In genomic region chr5:177516601-177517568, GRCh38 we compare ENCODE assay signal across 8 cellular contexts. TPM values are rescaled to one million over a fixed set of nuclear protein-coding genes. Genes with fewer than 3 reads are reported as not detected.
DNase-seq lines count a peak whose midpoint lies in the region; ATAC-seq, FAIRE-seq and TF ChIP-seq lines count a peak whose summit lies in the region.

Gene DDX41 (minus strand): TSS chr5:177516961. CDS start chr5:177516945, 16 bp downstream.

- H3K4me2 ChIP-seq in astrocyte (ENCODE audit: low read length): peak within 1 kb of the TSS; percentile 98

- H3K27ac ChIP-seq in astrocyte (ENCODE audit: low read depth, low read length): peak within 1 kb of the TSS; percentile 66
- peak within 1 kb of the TSS; percentile 90 for H3K27ac ChIP-seq in right cardiac atrium (ENCODE audit: low read length)
- peak within 1 kb of the TSS; percentile 71 to 80 for H3K27ac ChIP-seq in uterus

- ATAC-seq in GM18502 (IDR thresholded peaks at IDR 0.05; ENCODE audit: poor library complexity, unreplicated experiment) (peak; percentile 81), HG02943 (IDR thresholded peaks at IDR 0.05; ENCODE audit: low read depth, unreplicated experiment) (peak; percentile 79), right cardiac atrium (peak; percentile 93 to 94)

- peak within 1 kb of the TSS; percentile 78 for H2AFZ ChIP-seq in astrocyte (ENCODE audit: low read depth, low read length)

- intact Hi-C loops in right cardiac atrium (cut with DNase I) (no loop called here), uterus (cut with DNase I; ENCODE audit: low total_unique reads) (no loop called here)

- WGBS in right cardiac atrium: under 1% methylated on average over 96 of the region's 96 CpGs

- peak within 1 kb of the TSS; percentile 94 for H3K9ac ChIP-seq in astrocyte (ENCODE audit: low read length)

- H3K36me3 ChIP-seq in astrocyte (ENCODE audit: insufficient read depth, low read length) (peaks cover 32% of the 10 kb centered on the region), uterus (no peaks in the 10 kb centered on the region)

- peak within 1 kb of the TSS; percentile 85 for H3K4me3 ChIP-seq in astrocyte (ENCODE audit: insufficient read depth, low read depth, low read length)
- H3K4me3 ChIP-seq in right cardiac atrium (ENCODE audit: low read length): peak within 1 kb of the TSS; percentile 66
- H3K4me3 ChIP-seq in uterus: peak within 1 kb of the TSS; percentile 79 to 99

- H3K9me3 ChIP-seq in astrocyte (ENCODE audit: insufficient read depth, low read depth, low read length) (no peaks in the 10 kb centered on the region), right cardiac atrium (ENCODE audit: control insufficient read depth, low read length) (no peaks in the 10 kb centered on the region), uterus (no peaks in the 10 kb centered on the region)

- peaks cover 40% of the 10 kb centered on the region for H4K20me1 ChIP-seq in astrocyte (ENCODE audit: insufficient read depth, low read length)

- H3K79me2 ChIP-seq in astrocyte (ENCODE audit: insufficient read depth, low read length): peaks cover 42% of the 10 kb centered on the region

- FAIRE-seq in astrocyte (lab: Jason Lieb, UNC): peak; percentile 96

- peaks cover 11% of the 10 kb centered on the region for H3K4me1 Mint-ChIP-seq in astrocyte (ENCODE audit: low read depth, unreplicated experiment)

- H3K4me1 ChIP-seq in astrocyte (ENCODE audit: insufficient read depth, low read length): peaks cover 16% of the 10 kb centered on the region
- peaks cover 3% of the 10 kb centered on the region for H3K4me1 ChIP-seq in right cardiac atrium (ENCODE audit: control insufficient read depth, insufficient read depth, low read length)
- peaks cover 0 to 3% of the 10 kb centered on the region in 2 donors for H3K4me1 ChIP-seq in uterus

- no peaks in the 10 kb centered on the region for H3K27me3 Mint-ChIP-seq in astrocyte (ENCODE audit: low read depth, unreplicated experiment)

- H3K4me3 Mint-ChIP-seq in astrocyte (ENCODE audit: unreplicated experiment): peak within 1 kb of the TSS; percentile 87

- H3K27me3 ChIP-seq in astrocyte (ENCODE audit: insufficient read depth, low read length): no peaks in the 10 kb centered on the region
- H3K27me3 ChIP-seq in right cardiac atrium (ENCODE audit: control insufficient read depth, insufficient read depth): no peaks in the 10 kb centered on the region
- no peaks in the 10 kb centered on the region for H3K27me3 ChIP-seq in uterus

- peaks cover 25% of the 10 kb centered on the region for H3K36me3 Mint-ChIP-seq in astrocyte (ENCODE audit: low read depth, unreplicated experiment)

- DNase-seq in NCI-H2029 (lab: John Stamatoyannopoulos, UW): peak; percentile 97
- DNase-seq in T-helper 22 cell (ENCODE audit: low read depth): peak; percentile 94
- peak; percentile 97 for DNase-seq in astrocyte (ENCODE audit: low read depth)
- DNase-seq in right cardiac atrium: peak; percentile 98 to 99 (median 99)
- DNase-seq in pulmonary artery endothelial cell (ENCODE audit: low read depth, low spot score): peak; percentile 97
- DNase-seq in uterus: peak; percentile 97

- H3K9me3 Mint-ChIP-seq in astrocyte (ENCODE audit: unreplicated experiment): no peaks in the 10 kb centered on the region

- TF ChIP-seq POLR2A in uterus (IDR thresholded peaks at IDR 0.05): peak; percentile 23 to 30

- peak within 1 kb of the TSS; percentile 70 for H3K27ac Mint-ChIP-seq in astrocyte (ENCODE audit: unreplicated experiment)

- TF ChIP-seq CTCF in astrocyte (IDR thresholded peaks at IDR 0.05; ENCODE audit: insufficient read depth, low read depth, low read length): no peak
- TF ChIP-seq CTCF in uterus (IDR thresholded peaks at IDR 0.05): peak in 1 of 4 experiments; percentile 9

RNA-seq across cellular contexts. Expression of gene DDX41, which starts in this region (rescaled TPM):
- 92.5 and 99.5 TPM in 2 replicates for total RNA-seq in astrocyte
- total RNA-seq in right cardiac atrium: 10 to 100 TPM; 36.0 to 43.5 (median 40.3) TPM
- polyA plus RNA-seq in right cardiac atrium: 30.5 TPM
- 107 and 135 TPM in 2 replicates for total RNA-seq in pulmonary artery endothelial cell
- total RNA-seq in uterus: 100 to 1,000 TPM in 2 of 4 donors, 10 to 100 TPM in 2; 61.0 to 146 (median 95.6) TPM

Comparison
In these comparisons a context has a peak if more than half of its experiments do, and no peak if none do; other contexts are left out.
1. Peak in every context shown above with its lines: DNase-seq, ATAC-seq, H3K4me3 ChIP-seq and H3K27ac ChIP-seq.